In the genomic region with DNA sequence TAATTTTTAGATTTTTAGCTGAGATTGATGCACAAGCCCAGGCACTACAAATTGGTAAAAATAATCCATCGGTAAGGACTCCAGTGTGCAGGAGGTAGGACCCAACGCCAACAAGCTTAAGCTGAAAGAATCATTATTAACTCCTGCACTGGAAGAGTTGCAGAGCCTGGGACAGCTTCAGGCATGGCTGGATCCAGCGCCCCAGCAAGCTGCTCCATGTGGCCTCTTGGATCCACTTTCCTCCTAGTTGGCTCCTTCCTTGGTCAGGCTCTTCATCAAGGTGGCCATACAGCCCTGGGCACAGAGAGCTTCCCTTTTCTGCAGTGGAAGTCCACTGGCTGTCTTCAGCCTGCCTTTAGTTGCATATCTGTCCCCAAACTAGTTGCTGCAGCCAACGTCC, we compare ENCODE assay signal across 36 cellular contexts.
"Had no signal": no experiment of that assay in that cellular context is flagged by ENCODE, and none has a peak within 500 bp of the region (broad histone marks: within the 10 kb centered on the region; RNA-seq: fewer than 3 reads in every experiment).

No MANE protein-coding gene starts in this region.

- H3K9me3 ChIP-seq: adrenal gland, body of pancreas, breast epithelium had no signal

- ATAC-seq: activated CD8-positive, alpha-beta T cell treated with anti-CD3 and anti-CD28 coated beads for 36 hours; activated naive CD4-positive, alpha-beta T cell treated with anti-CD3 and anti-CD28 coated beads, Interleukin-2, amount 50 U/mL, for 72 hours; activated T-cell treated with anti-CD3 and anti-CD28 coated beads, Interleukin-2, amount 50 U/mL, for 4 hours; activated T-cell treated with anti-CD3 and anti-CD28 coated beads, Interleukin-2, amount 50 U/mL, for 72 hours; activated T-helper 17 cell treated with anti-CD3 and anti-CD28 coated beads, Interleukin-2, amount 50 U/mL, for 72 hours; body of pancreas had no signal

- H3K9me3 Mint-ChIP-seq: activated B cell treated with CpG ODN at 0.5 μM for 24 hours; activated CD4-positive, alpha-beta memory T cell treated with anti-CD3 and anti-CD28 coated beads for 36 hours; activated CD4-positive, alpha-beta T cell treated with anti-CD3 and anti-CD28 coated beads, Interleukin-2, amount 10 ng/mL, durations not matched to agents 24 days and 14 days; activated CD8-positive, alpha-beta T cell treated with anti-CD3 and anti-CD28 coated beads for 36 hours; activated naive CD4-positive, alpha-beta T cell treated with anti-CD3 and anti-CD28 coated beads for 36 hours; activated naive CD4-positive, alpha-beta T cell treated with anti-CD3 and anti-CD28 coated beads, Interleukin-2, amount 50 U/mL, for 72 hours; activated naive CD8-positive, alpha-beta T cell treated with anti-CD3 and anti-CD28 coated beads for 36 hours; activated T-cell treated with anti-CD3 and anti-CD28 coated beads, Interleukin-2, amount 50 U/mL, for 4 hours; activated T-cell treated with anti-CD3 and anti-CD28 coated beads, Interleukin-2, amount 50 U/mL, for 72 hours; activated T-helper 1 cell treated with anti-CD3 and anti-CD28 coated beads, Interleukin-12 subunit alpha, Interleukin-12 subunit beta, Interleukin-2, Interleukin-4 antibody, amounts not matched to agents 30 ng/mL and 10 ng/mL and 1 ng/mL, durations not matched to agents 14 hours and 24 hours and 36 hours; activated T-helper 17 cell treated with anti-CD3 and anti-CD28 coated beads, Interleukin-2, amount 50 U/mL, for 72 hours; T-helper 1 cell treated with Interleukin-12 subunit alpha and Interleukin-12 subunit beta and Interleukin-4 antibody, amounts not matched to agents 30 μg/mL and 1 μg/mL, for 36 hours; T-helper 2 cell treated with Interferon-gamma antibody and Interleukin-4, amounts not matched to agents 5 μg/mL and 100 μg/mL, for 36 hours had no signal

- DNase-seq: activated B cell treated with CpG ODN at 0.5 μM for 24 hours; activated CD4-positive, alpha-beta memory T cell treated with anti-CD3 and anti-CD28 coated beads for 36 hours; activated CD4-positive, alpha-beta T cell treated with anti-CD3 and anti-CD28 coated beads for 4 hours; activated CD4-positive, alpha-beta T cell treated with anti-CD3 and anti-CD28 coated beads, Interleukin-2, amount 10 ng/mL, durations not matched to agents 24 days and 14 days; activated CD4-positive, alpha-beta T cell treated with anti-CD3 and anti-CD28 coated beads, Interleukin-2, amount 50 U/mL, for 1 hour; activated CD4-positive, alpha-beta T cell treated with anti-CD3 and anti-CD28 coated beads, Interleukin-2, amount 50 U/mL, for 4 hours; activated CD4-positive, CD25-positive, alpha-beta regulatory T cell treated with anti-CD3 and anti-CD28 coated beads, Interleukin-2, amount 50 U/mL, for 72 hours; activated CD8-positive, alpha-beta memory T cell treated with anti-CD3 and anti-CD28 coated beads, Interleukin-2, amount 50 U/mL, for 4 hours; activated CD8-positive, alpha-beta T cell treated with anti-CD3 and anti-CD28 coated beads for 36 hours; activated effector memory CD4-positive, alpha-beta T cell treated with anti-CD3 and anti-CD28 coated beads, Interleukin-2, amount 50 U/mL, for 16 hours; activated gamma-delta T cell treated with Interleukin-2 at 50 U/mL for 16 hours; activated naive CD4-positive, alpha-beta T cell; activated naive CD4-positive, alpha-beta T cell treated with anti-CD3 and anti-CD28 coated beads for 36 hours; activated naive CD4-positive, alpha-beta T cell treated with anti-CD3 and anti-CD28 coated beads, Interleukin-2, amount 50 U/mL, for 16 hours; activated naive CD8-positive, alpha-beta T cell treated with anti-CD3 and anti-CD28 coated beads for 36 hours; activated T-cell treated with anti-CD3 and anti-CD28 coated beads for 4 hours; activated T-cell treated with anti-CD3 and anti-CD28 coated beads, Interleukin-2, amount 50 U/mL, for 1 hour; activated T-cell treated with anti-CD3 and anti-CD28 coated beads, Interleukin-2, amount 50 U/mL, for 4 hours; activated T-cell treated with anti-CD3 and anti-CD28 coated beads, Interleukin-2, amount 50 U/mL, for 72 hours; adrenal gland; amniotic stem cell; body of pancreas; brain microvascular endothelial cell; central memory CD4-positive, alpha-beta T cell; T-helper 1 cell; T-helper 2 cell; T-helper 9 cell had no signal

- H3K4me3 ChIP-seq: adrenal gland, body of pancreas, breast epithelium had no signal

- H3K4me3 Mint-ChIP-seq: activated B cell treated with CpG ODN at 0.5 μM for 24 hours; activated CD4-positive, alpha-beta memory T cell treated with anti-CD3 and anti-CD28 coated beads for 36 hours; activated CD4-positive, alpha-beta T cell treated with anti-CD3 and anti-CD28 coated beads, Interleukin-2, amount 10 ng/mL, durations not matched to agents 24 days and 14 days; activated CD8-positive, alpha-beta T cell treated with anti-CD3 and anti-CD28 coated beads for 36 hours; activated naive CD4-positive, alpha-beta T cell treated with anti-CD3 and anti-CD28 coated beads for 36 hours; activated naive CD8-positive, alpha-beta T cell treated with anti-CD3 and anti-CD28 coated beads for 36 hours; activated T-cell treated with anti-CD3 and anti-CD28 coated beads, Interleukin-2, amount 50 U/mL, for 4 hours; activated T-cell treated with anti-CD3 and anti-CD28 coated beads, Interleukin-2, amount 50 U/mL, for 72 hours; activated T-helper 1 cell treated with anti-CD3 and anti-CD28 coated beads, Interleukin-12 subunit alpha, Interleukin-12 subunit beta, Interleukin-2, Interleukin-4 antibody, amounts not matched to agents 30 ng/mL and 10 ng/mL and 1 ng/mL, durations not matched to agents 14 hours and 24 hours and 36 hours; activated T-helper 17 cell treated with anti-CD3 and anti-CD28 coated beads, Interleukin-2, amount 50 U/mL, for 72 hours; T-helper 1 cell treated with Interleukin-12 subunit alpha and Interleukin-12 subunit beta and Interleukin-4 antibody, amounts not matched to agents 30 μg/mL and 1 μg/mL, for 36 hours; T-helper 2 cell treated with Interferon-gamma antibody and Interleukin-4, amounts not matched to agents 5 μg/mL and 100 μg/mL, for 36 hours had no signal

- H3K36me3 Mint-ChIP-seq: activated CD4-positive, alpha-beta memory T cell treated with anti-CD3 and anti-CD28 coated beads for 36 hours; activated naive CD4-positive, alpha-beta T cell treated with anti-CD3 and anti-CD28 coated beads, Interleukin-2, amount 50 U/mL, for 72 hours; activated naive CD8-positive, alpha-beta T cell treated with anti-CD3 and anti-CD28 coated beads for 36 hours had no signal

- H3K27ac ChIP-seq: adrenal gland, body of pancreas, brain microvascular endothelial cell, VCaP had no signal

- FAIRE-seq: astrocyte, TTC549 had no signal

- H3K27ac Mint-ChIP-seq: activated B cell treated with CpG ODN at 0.5 μM for 24 hours; activated CD4-positive, alpha-beta memory T cell treated with anti-CD3 and anti-CD28 coated beads for 36 hours; activated CD4-positive, alpha-beta T cell treated with anti-CD3 and anti-CD28 coated beads, Interleukin-2, amount 10 ng/mL, durations not matched to agents 24 days and 14 days; activated CD8-positive, alpha-beta T cell treated with anti-CD3 and anti-CD28 coated beads for 36 hours; activated naive CD4-positive, alpha-beta T cell treated with anti-CD3 and anti-CD28 coated beads for 36 hours; activated naive CD4-positive, alpha-beta T cell treated with anti-CD3 and anti-CD28 coated beads, Interleukin-2, amount 50 U/mL, for 72 hours; activated naive CD8-positive, alpha-beta T cell treated with anti-CD3 and anti-CD28 coated beads for 36 hours; activated T-cell treated with anti-CD3 and anti-CD28 coated beads, Interleukin-2, amount 50 U/mL, for 72 hours; activated T-helper 1 cell treated with anti-CD3 and anti-CD28 coated beads, Interleukin-12 subunit alpha, Interleukin-12 subunit beta, Interleukin-2, Interleukin-4 antibody, amounts not matched to agents 30 ng/mL and 10 ng/mL and 1 ng/mL, durations not matched to agents 14 hours and 24 hours and 36 hours; activated T-helper 17 cell treated with anti-CD3 and anti-CD28 coated beads, Interleukin-2, amount 50 U/mL, for 72 hours; T-helper 1 cell treated with Interleukin-12 subunit alpha and Interleukin-12 subunit beta and Interleukin-4 antibody, amounts not matched to agents 30 μg/mL and 1 μg/mL, for 36 hours; T-helper 2 cell treated with Interferon-gamma antibody and Interleukin-4, amounts not matched to agents 5 μg/mL and 100 μg/mL, for 36 hours had no signal

- H3K4me1 ChIP-seq: adrenal gland, breast epithelium had no signal

- H3K27me3 Mint-ChIP-seq: activated B cell treated with CpG ODN at 0.5 μM for 24 hours; activated CD4-positive, alpha-beta T cell treated with anti-CD3 and anti-CD28 coated beads, Interleukin-2, amount 10 ng/mL, durations not matched to agents 24 days and 14 days; activated CD8-positive, alpha-beta T cell treated with anti-CD3 and anti-CD28 coated beads for 36 hours; activated naive CD8-positive, alpha-beta T cell treated with anti-CD3 and anti-CD28 coated beads for 36 hours; activated T-helper 17 cell treated with anti-CD3 and anti-CD28 coated beads, Interleukin-2, amount 50 U/mL, for 72 hours had no signal

- H3K27me3 ChIP-seq: adrenal gland, body of pancreas, brain microvascular endothelial cell, breast epithelium had no signal

- H3K4me1 Mint-ChIP-seq: activated B cell treated with CpG ODN at 0.5 μM for 24 hours; activated CD4-positive, alpha-beta T cell treated with anti-CD3 and anti-CD28 coated beads, Interleukin-2, amount 10 ng/mL, durations not matched to agents 24 days and 14 days; activated naive CD8-positive, alpha-beta T cell treated with anti-CD3 and anti-CD28 coated beads for 36 hours; activated T-helper 17 cell treated with anti-CD3 and anti-CD28 coated beads, Interleukin-2, amount 50 U/mL, for 72 hours had no signal

- H3K36me3 ChIP-seq: adrenal gland, brain microvascular endothelial cell, breast epithelium had no signal
